In the genomic region with DNA sequence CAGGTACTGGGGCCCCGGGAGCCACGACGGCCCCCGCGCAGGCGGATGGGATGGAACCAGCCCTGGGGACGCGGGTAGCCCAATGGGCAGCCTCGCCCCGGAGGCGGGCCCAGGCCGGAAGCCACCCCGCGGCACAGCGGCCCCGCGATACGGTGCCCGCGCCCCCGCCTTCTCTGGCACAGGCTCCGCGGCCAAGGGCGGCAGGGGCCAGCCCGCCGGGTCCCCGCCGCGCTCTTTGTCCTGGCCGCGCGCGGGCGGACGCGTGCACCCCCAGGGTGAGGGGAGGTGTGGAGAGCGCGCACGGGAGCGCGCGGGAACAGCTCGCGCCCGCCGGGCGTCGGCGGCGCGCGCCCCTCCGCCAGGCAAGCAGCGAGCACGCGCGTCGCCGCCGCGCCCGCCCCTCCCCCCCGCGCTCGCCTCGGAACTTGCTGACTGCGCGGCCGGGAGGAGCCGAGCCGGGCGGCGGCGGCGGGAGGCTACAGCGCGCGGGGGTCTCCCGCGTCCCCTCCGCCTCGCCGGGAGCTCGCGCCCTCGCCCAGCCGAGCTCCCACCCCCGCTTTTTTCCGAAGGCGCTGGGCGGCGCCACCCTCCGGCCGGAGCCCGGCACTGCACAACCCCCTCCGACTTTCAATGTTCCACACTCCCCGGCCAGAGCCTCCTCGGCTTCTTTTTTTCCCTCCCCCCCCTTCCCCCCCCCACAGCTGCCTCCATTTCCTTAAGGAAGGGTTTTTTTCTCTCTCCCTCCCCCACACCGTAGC, we compare ENCODE assay signal across 8 cellular contexts. TPM values are rescaled to one million over a fixed set of nuclear protein-coding genes. Genes with fewer than 3 reads are reported as not detected.
DNase-seq lines count a peak whose midpoint lies in the region; ATAC-seq and TF ChIP-seq lines count a peak whose summit lies in the region.

A gene (plus strand): TSS at position 421 of the 758 bp plus-strand sequence. CDS start 1,438 bp downstream, outside the sequence.

- H3K27me3 ChIP-seq in IMR-90 (ENCODE audit: control insufficient read depth, insufficient read depth, low read length) (no peaks in the 10 kb centered on the region), SJCRH30 (no peaks in the 10 kb centered on the region), foreskin keratinocyte (no peaks in the 10 kb centered on the region), neuron (ENCODE audit: insufficient read depth, low read length) (no peaks in the 10 kb centered on the region), subcutaneous abdominal adipose tissue (ENCODE audit: control insufficient read depth in 5 of 5, insufficient read depth in 4 of 5, low read length in 5 of 5) (no peaks in the 10 kb centered on the region)

- dilution Hi-C loops in IMR-90 (cut with HindIII; ENCODE audit: low sequenced_read_pairs, unreplicated experiment), result no loop called here

- H2AFZ ChIP-seq in IMR-90 (replicated peaks; ENCODE audit: low read length, poor library complexity) (peak within 1 kb of the TSS; percentile 95), neuron (ENCODE audit: low read depth, low read length) (peak within 1 kb of the TSS; percentile 70)

- peak; percentile 77 for TF ChIP-seq CTCF in IMR-90 (conservative IDR thresholded peaks at IDR 0.05; ENCODE audit: low read depth, low read length)
- TF ChIP-seq CTCF in foreskin keratinocyte (conservative IDR thresholded peaks at IDR 0.05), result peak; percentile 85

- H3K79me1 ChIP-seq in IMR-90 (ENCODE audit: low read depth in 1 of 2, low read length in 2 of 2), result peaks cover 0 to 15% of the 10 kb centered on the region in 2 experiments; a peak in 2 of 4 replicates

- H3K9ac ChIP-seq in IMR-90 (ENCODE audit: low read depth, low read length) (peak within 1 kb of the TSS; percentile 83), subcutaneous abdominal adipose tissue (ENCODE audit: low read length in 5 of 5) (peak within 1 kb of the TSS; percentile 81 to 93 (median 84))

- H3K36me3 ChIP-seq in IMR-90 (ENCODE audit: control insufficient read depth, insufficient read depth, low read length), result no peaks in the 10 kb centered on the region
- peaks cover 4% of the 10 kb centered on the region; the same call in 1 of the 2 replicates for H3K36me3 ChIP-seq in SJCRH30
- H3K36me3 ChIP-seq in neuron (ENCODE audit: insufficient read depth, low read length), result no peaks in the 10 kb centered on the region
- peaks cover 0 to 4% (median 2%) of the 10 kb centered on the region in 5 donors for H3K36me3 ChIP-seq in subcutaneous abdominal adipose tissue (ENCODE audit: control insufficient read depth in 5 of 5, insufficient read depth in 5 of 5, low read length in 5 of 5)

- ATAC-seq in GM21515 (IDR thresholded peaks at IDR 0.05; ENCODE audit: unreplicated experiment) (peak; percentile 78), IMR-90 (ENCODE audit: low read depth) (peak; percentile 82), foreskin keratinocyte (peak; percentile 78)

- DNase-seq in DMS53 treated with DMSO at 0.1 percent for 48 hours (lab: John Stamatoyannopoulos, UW; ENCODE audit: unreplicated experiment), result peak; percentile 74
- peak; percentile 72 for DNase-seq in IMR-90
- peak in 1 of 2 experiments; percentile 16 for DNase-seq in SJCRH30
- DNase-seq in activated gamma-delta T cell treated with anti-CD3 and anti-CD28 coated beads, Interleukin-2, amount 50 U/mL, for 16 hours (ENCODE audit: low read depth), result peak; percentile 57
- DNase-seq in foreskin keratinocyte, result peak in 1 of 2 donors; percentile 55

- TF ChIP-seq RAD21 in IMR-90 (IDR thresholded peaks at IDR 0.05; ENCODE audit: low read length), result peak; percentile 67

- peak within 1 kb of the TSS; percentile 87 for H4K91ac ChIP-seq in IMR-90 (ENCODE audit: insufficient read depth, low read depth, low read length)

- POLR2A ChIA-PET in IMR-90 (lab: Charles Lee; ENCODE audit: unreplicated experiment), result interaction anchor here (0.6 to 0.9 kb wide), 3 partner anchors 264 to 768 kb away, joined by 5 to 8 read pairs (median 6); no protein-coding TSS in a partner anchor

- H2BK5ac ChIP-seq in IMR-90 (ENCODE audit: low read depth, low read length, poor library complexity, severe bottlenecking), result peak within 1 kb of the TSS; percentile 79

- CTCF ChIA-PET in IMR-90 (lab: Yijun Ruan, JAX), result interaction anchor here (0.6 to 2.4 kb wide), 12 partner anchors 14 to 857 kb away, joined by 3 to 12 read pairs (median 3); no protein-coding TSS in a partner anchor

- peak within 1 kb of the TSS; percentile 85 for H2AK9ac ChIP-seq in IMR-90 (replicated peaks; ENCODE audit: low read depth, low read length, poor library complexity)

- peak within 1 kb of the TSS; percentile 96 for H3K4me3 ChIP-seq in IMR-90 (ENCODE audit: insufficient read depth, low read depth, low read length)
- H3K4me3 ChIP-seq in SJCRH30, result peak within 1 kb of the TSS; percentile 71
- H3K4me3 ChIP-seq in neuron (ENCODE audit: low read length), result peak within 1 kb of the TSS; percentile 63
- peak within 1 kb of the TSS; percentile 80 to 95 (median 88) for H3K4me3 ChIP-seq in subcutaneous abdominal adipose tissue (ENCODE audit: low read depth in 1 of 5, low read length in 5 of 5)

- peak within 1 kb of the TSS; percentile 73 for H4K5ac ChIP-seq in IMR-90 (ENCODE audit: low read depth, low read length)

- H3K9me3 ChIP-seq in IMR-90 (ENCODE audit: control insufficient read depth, insufficient read depth, low read length), result no peaks in the 10 kb centered on the region
- no peaks in the 10 kb centered on the region for H3K9me3 ChIP-seq in SJCRH30 (replicated peaks)
- H3K9me3 ChIP-seq in neuron (ENCODE audit: low read length), result no peaks in the 10 kb centered on the region
- H3K9me3 ChIP-seq in subcutaneous abdominal adipose tissue (ENCODE audit: control insufficient read depth in 5 of 5, low read length in 5 of 5), result no peaks in the 10 kb centered on the region

- H3K4ac ChIP-seq in IMR-90 (ENCODE audit: low read depth, low read length), result peak within 1 kb of the TSS; percentile 95

- peak within 1 kb of the TSS; percentile 94 for H3K18ac ChIP-seq in IMR-90 (ENCODE audit: low read depth, low read length)

- H3K14ac ChIP-seq in IMR-90 (replicated peaks; ENCODE audit: low read depth, low read length), result peak within 1 kb of the TSS; percentile 89

- H2BK15ac ChIP-seq in IMR-90 (ENCODE audit: low read depth, low read length), result peak within 1 kb of the TSS; percentile 74; the same call in 2 of the 3 replicates

- no TSS peak for BruUV-seq in IMR-90 (replicated peaks; lab: Mats Ljungman, UMichigan)

- H2BK20ac ChIP-seq in IMR-90 (ENCODE audit: low read depth, low read length), result peak within 1 kb of the TSS; percentile 72; the same call in 1 of the 2 replicates

- intact Hi-C loops in IMR-90 (cut with micrococcal nuclease), result loop anchor here (1.0 to 5.0 kb wide), 6 partner anchors 92 to 1152 kb away; no protein-coding TSS in a partner anchor

- peak within 1 kb of the TSS; percentile 99 for H3K4me2 ChIP-seq in IMR-90 (ENCODE audit: low read depth, low read length)

- peak within 1 kb of the TSS; percentile 89 for H3K56ac ChIP-seq in IMR-90 (ENCODE audit: extremely low read depth, insufficient read depth, low read length)

- H3K9me1 ChIP-seq in IMR-90 (ENCODE audit: insufficient read depth, low read length), result peaks cover 3% of the 10 kb centered on the region; the same call in 1 of the 2 replicates

- peak; percentile 44 for TF ChIP-seq POLR2A in IMR-90 (IDR thresholded peaks at IDR 0.05; ENCODE audit: low read depth, low read length)

- H4K8ac ChIP-seq in IMR-90 (ENCODE audit: low read depth in 2 of 2, low read length in 2 of 2), result peak within 1 kb of the TSS; percentile 82 to 91

- H2BK120ac ChIP-seq in IMR-90 (ENCODE audit: low read depth, low read length), result peak within 1 kb of the TSS; percentile 74

- H3K4me1 ChIP-seq in IMR-90 (ENCODE audit: control insufficient read depth, insufficient read depth, low read length) (0 out of 2 replicates have a peak, but pooled peaks cover 7% of the 10 kb centered on the region), SJCRH30 (peaks cover 16% of the 10 kb centered on the region; the same call in 1 of the 2 replicates), foreskin keratinocyte (peaks cover 14% of the 10 kb centered on the region), neuron (ENCODE audit: insufficient read depth, low read length) (peaks cover 32% of the 10 kb centered on the region), subcutaneous abdominal adipose tissue (ENCODE audit: control insufficient read depth in 5 of 5, insufficient read depth in 5 of 5, low read length in 5 of 5) (peaks cover 2 to 42% (median 32%) of the 10 kb centered on the region in 5 donors)

- no peaks in the 10 kb centered on the region for H4K20me1 ChIP-seq in IMR-90 (ENCODE audit: insufficient read depth, low read length)

- 0% methylated on average over 2 of the region's 99 CpGs; no CpG with 5 or more reads in 1 of the 2 experiments for WGBS in IMR-90 (ENCODE audit: extremely low coverage in 2 of 2, insufficient read length in 1 of 2), 2 experiments

- H3K23ac ChIP-seq in IMR-90 (ENCODE audit: low read depth, low read length), result peak within 1 kb of the TSS; percentile 78

- in situ Hi-C loops in IMR-90 (cut with MboI; ENCODE audit: low sequenced_read_pairs), result loop anchor here (10.0 kb wide), 1 partner anchor 856 kb away; no protein-coding TSS in a partner anchor

- H3K27ac ChIP-seq in IMR-90 (ENCODE audit: insufficient read depth, low read length) (peak within 1 kb of the TSS; percentile 75), SJCRH30 (peak within 1 kb of the TSS; percentile 90), foreskin keratinocyte (peak within 1 kb of the TSS; percentile 61), subcutaneous abdominal adipose tissue (ENCODE audit: low read depth, low read length) (peak within 1 kb of the TSS; percentile 90)

- peak within 1 kb of the TSS; percentile 54 for H2AK5ac ChIP-seq in IMR-90 (ENCODE audit: low read depth, low read length)

TF ChIP-seq in IMR-90, 13 proteins besides CTCF, POLR2A, EP300 and RAD21 (continues in another document):
- TF ChIP-seq, protein P1, sequence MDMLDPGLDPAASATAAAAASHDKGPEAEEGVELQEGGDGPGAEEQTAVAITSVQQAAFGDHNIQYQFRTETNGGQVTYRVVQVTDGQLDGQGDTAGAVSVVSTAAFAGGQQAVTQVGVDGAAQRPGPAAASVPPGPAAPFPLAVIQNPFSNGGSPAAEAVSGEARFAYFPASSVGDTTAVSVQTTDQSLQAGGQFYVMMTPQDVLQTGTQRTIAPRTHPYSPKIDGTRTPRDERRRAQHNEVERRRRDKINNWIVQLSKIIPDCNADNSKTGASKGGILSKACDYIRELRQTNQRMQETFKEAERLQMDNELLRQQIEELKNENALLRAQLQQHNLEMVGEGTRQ (IDR thresholded peaks at IDR 0.05; ENCODE audit: low read depth, low read length), result no peak
- peak; percentile 49 for TF ChIP-seq MAFK (IDR thresholded peaks at IDR 0.05; ENCODE audit: low read depth, low read length)
- TF ChIP-seq MAZ (IDR thresholded peaks at IDR 0.05; ENCODE audit: borderline replicate concordance, low read depth, low read length), result peak; percentile 61; the same call in 1 of the 2 replicates

RNA-seq across cellular contexts. Expression of the gene that starts here (rescaled TPM):
- total RNA-seq in IMR-90 (2012; rRNA removed) (92.8 and 106 TPM in 2 replicates), foreskin keratinocyte (61.3 and 72.3 TPM in 2 replicates)
- polyA plus RNA-seq in IMR-90 (2012; rRNA removed) (89.7 and 114 TPM in 2 replicates), foreskin keratinocyte (85.4 and 89.0 TPM in 2 replicates)
- polyA plus RNA-seq in IMR-90 (2012; cell fraction: cytosol; rRNA removed), result 43.0 and 45.4 TPM in 2 replicates
- polyA plus RNA-seq in IMR-90 (2012; cell fraction: nucleus; rRNA removed; ENCODE audit: low replicate concordance), result 17.3 and 152 TPM in 2 replicates
- total RNA-seq in SJCRH30 (2014; rRNA removed; shearing (Covaris generic)), result 163 and 169 TPM in 2 replicates
